Comparison of ENCODE assay signal across 8 cellular contexts in genomic region chr17:7836596-7837374, GRCh38. TPM values are rescaled to one million over a fixed set of nuclear protein-coding genes. Genes with fewer than 3 reads are reported as not detected.
A peak's percentile ranks its signal among the peaks of the same experiment; 100 is the strongest.
DNase-seq lines count a peak whose midpoint lies in the region; ATAC-seq and TF ChIP-seq lines count a peak whose summit lies in the region.

No MANE protein-coding gene starts in this region.

- intact Hi-C loops in tibial artery (cut with DNase I; ENCODE audit: low total_unique reads) = no loop called here

- H2AFZ ChIP-seq in DND-41 (ENCODE audit: low read depth, low read length) = no peak overlapping the region

- peak overlapping the region; percentile 100 for H3K4me3 Mint-ChIP-seq in nephron progenitor cell

- ATAC-seq in DND-41 (ENCODE audit: insufficient read depth, low read depth) = no peak
- no peak for ATAC-seq in GM21447 (IDR thresholded peaks at IDR 0.05; ENCODE audit: unreplicated experiment)

- DNase-seq in DND-41 (peak; percentile 84), MG63 (peak; percentile 97), RKO (ENCODE audit: low spot score) (peak; percentile 98), foreskin melanocyte (peak; percentile 88), nephron progenitor cell (peak; percentile 93), tibial artery (peak; percentile 91 to 95)
- peak; percentile 69 for DNase-seq in activated naive CD4-positive, alpha-beta T cell treated with anti-CD3 and anti-CD28 coated beads, Interleukin-2, amount 50 U/mL, for 16 hours

- peak overlapping the region; percentile 100 for H3K27ac Mint-ChIP-seq in nephron progenitor cell

- H3K27me3 Mint-ChIP-seq in nephron progenitor cell (ENCODE audit: low read depth, poor library complexity) = peaks cover 15% of the 10 kb centered on the region

- peak overlapping the region; percentile 90 for H3K4me2 ChIP-seq in DND-41 (ENCODE audit: insufficient read depth, low read length)

- peak overlapping the region; percentile 22 to 64 for H3K4me3 ChIP-seq in DND-41 (ENCODE audit: low read depth in 1 of 2, low read length in 2 of 2)
- peak overlapping the region; percentile 93 for H3K4me3 ChIP-seq in MG63
- peak overlapping the region; percentile 82 to 90 for H3K4me3 ChIP-seq in tibial artery

- H3K9ac ChIP-seq in DND-41 (ENCODE audit: low read depth, low read length) = peak overlapping the region; percentile 54; the same call in 1 of the 2 replicates

- H4K20me1 ChIP-seq in DND-41 (ENCODE audit: insufficient read depth, low read length) = peaks cover 22% of the 10 kb centered on the region

- TF ChIP-seq CTCF in DND-41 (IDR thresholded peaks at IDR 0.05; ENCODE audit: borderline replicate concordance, extremely low read depth, low read length, poor library complexity, severe bottlenecking) = no peak
- TF ChIP-seq CTCF in nephron progenitor cell (IDR thresholded peaks at IDR 0.05) = no peak
- TF ChIP-seq CTCF in tibial artery (IDR thresholded peaks at IDR 0.05) = peak in 1 of 2 experiments; percentile 6

- peaks cover 61% of the 10 kb centered on the region for H3K4me1 Mint-ChIP-seq in nephron progenitor cell

- H3K36me3 Mint-ChIP-seq in nephron progenitor cell (ENCODE audit: low read depth) = peaks cover 13% of the 10 kb centered on the region

- H3K4me1 ChIP-seq in DND-41 (ENCODE audit: insufficient read depth, low read length) (peaks cover 73% of the 10 kb centered on the region), tibial artery (peaks cover 4 to 51% (median 40%) of the 10 kb centered on the region in 4 donors)

- H3K27ac ChIP-seq in DND-41 (ENCODE audit: low read length) (no peak overlapping the region), tibial artery (peak overlapping the region; percentile 96)

- H3K36me3 ChIP-seq in DND-41 (ENCODE audit: insufficient read depth, low read length) (no peaks in the 10 kb centered on the region), MG63 (peaks cover 10% of the 10 kb centered on the region), tibial artery (no peaks in the 10 kb centered on the region)

- no peaks in the 10 kb centered on the region for H3K9me3 ChIP-seq in DND-41 (ENCODE audit: insufficient read depth, low read length, severe bottlenecking)
- no peaks in the 10 kb centered on the region for H3K9me3 ChIP-seq in MG63
- no peaks in the 10 kb centered on the region for H3K9me3 ChIP-seq in tibial artery

- H3K79me2 ChIP-seq in DND-41 (ENCODE audit: insufficient read depth, low read length) = no peaks in the 10 kb centered on the region

- H3K9me3 Mint-ChIP-seq in nephron progenitor cell = no peaks in the 10 kb centered on the region

- H3K27me3 ChIP-seq in DND-41 (ENCODE audit: insufficient read depth, low read length, poor library complexity) (peaks cover 41% of the 10 kb centered on the region), MG63 (peaks cover 2% of the 10 kb centered on the region; the same call in 1 of the 2 replicates), tibial artery (peaks cover 0 to 7% of the 10 kb centered on the region in 2 donors)

RNA-seq across cellular contexts. Expression of gene KDM6B, which starts 2.8 kb away (rescaled TPM):
- 0.07 and 0.20 TPM in 2 replicates for total RNA-seq in MG63 (2014; rRNA removed; shearing (Covaris generic); ENCODE audit: low replicate concordance)

RNA-seq across cellular contexts. Expression of gene TMEM88, which starts 18.1 kb away (rescaled TPM):
- total RNA-seq in MG63 (2014; rRNA removed; shearing (Covaris generic); ENCODE audit: low replicate concordance) = not detected in 2 replicates

RNA-seq across cellular contexts. Expression of gene NAA38, which starts 20.6 kb away (rescaled TPM):
- total RNA-seq in MG63 (2014; rRNA removed; shearing (Covaris generic); ENCODE audit: low replicate concordance) = 74.9 and 264 TPM in 2 replicates

RNA-seq across cellular contexts. Expression of gene CYB5D1, which starts 21.0 kb away (rescaled TPM):
- total RNA-seq in MG63 (2014; rRNA removed; shearing (Covaris generic); ENCODE audit: low replicate concordance) = 18.2 and 38.2 TPM in 2 replicates

RNA-seq across cellular contexts. Expression of gene CHD3, which starts 51.8 kb away (rescaled TPM):
- 49.6 and 51.1 TPM in 2 replicates for total RNA-seq in MG63 (2014; rRNA removed; shearing (Covaris generic); ENCODE audit: low replicate concordance)

Comparison
In these comparisons a context has a peak if more than half of its experiments do, and no peak if none do; other contexts are left out.
1. H3K4me3 ChIP-seq: peak in every context shown above with its lines; median percentile 93 in MG63; 86 in tibial artery; 43 in DND-41.